Comparison of ENCODE assay signal across 8 cellular contexts in genomic region chr20:44959896-44960852, GRCh38. TPM values are rescaled to one million over a fixed set of nuclear protein-coding genes. Genes with fewer than 3 reads are reported as not detected.
A peak's percentile ranks its signal among the peaks of the same experiment; 100 is the strongest.
DNase-seq lines count a peak whose midpoint lies in the region; ATAC-seq and TF ChIP-seq lines count a peak whose summit lies in the region.

TSS of gene TOMM34 (minus strand) at chr20:44960397. CDS start at chr20:44960333, 64 bp downstream.

- H2AFZ ChIP-seq in DND-41 (ENCODE audit: low read depth, low read length) (peak within 1 kb of the TSS; percentile 81), GM23248 (peak within 1 kb of the TSS; percentile 73)

- 1% methylated on average over 40 to 64 of the region's 66 CpGs for WGBS in GM23248 (ENCODE audit: low coverage in 1 of 2, low lambda C conversion rate in 2 of 2, missing lambda C conversion rate in 2 of 2), 2 experiments
- under 1% methylated on average over 43 of the region's 66 CpGs for WGBS in esophagus muscularis mucosa

- TF ChIP-seq POLR2A in esophagus muscularis mucosa (IDR thresholded peaks at IDR 0.05; ENCODE audit: low read depth) = no peak

- ATAC-seq in DND-41 (ENCODE audit: insufficient read depth, low read depth) = peak; percentile 97

- H3K27ac ChIP-seq in DND-41 (ENCODE audit: low read length) = peak within 1 kb of the TSS; percentile 68
- H3K27ac ChIP-seq in GM23248 = peak within 1 kb of the TSS; percentile 61
- H3K27ac ChIP-seq in esophagus muscularis mucosa (replicated peaks in 1 of 4) = peak within 1 kb of the TSS; percentile 78 to 89 (median 86)

- H3K27me3 ChIP-seq in DND-41 (ENCODE audit: insufficient read depth, low read length, poor library complexity) = no peaks in the 10 kb centered on the region
- H3K27me3 ChIP-seq in GM23248 (replicated peaks; ENCODE audit: insufficient read depth) = no peaks in the 10 kb centered on the region
- no peaks in the 10 kb centered on the region for H3K27me3 ChIP-seq in esophagus muscularis mucosa

- no peaks in the 10 kb centered on the region for H3K9me2 ChIP-seq in GM23248 (ENCODE audit: insufficient read depth)

- H3K36me3 ChIP-seq in DND-41 (ENCODE audit: insufficient read depth, low read length) = peaks cover 32% of the 10 kb centered on the region
- H3K36me3 ChIP-seq in GM23248 (ENCODE audit: low read depth) = no peaks in the 10 kb centered on the region; the same call in 1 of the 2 replicates
- peaks cover 2 to 14% (median 14%) of the 10 kb centered on the region in 4 donors for H3K36me3 ChIP-seq in esophagus muscularis mucosa

- intact Hi-C loops in esophagus muscularis mucosa (cut with DNase I) = loop anchor here (5.0 to 10.0 kb wide), 2 partner anchors 48 to 215 kb away; partner anchors contain the start of genes KCNK15 and PABPC1L

- H3K9me3 ChIP-seq in DND-41 (ENCODE audit: insufficient read depth, low read length, severe bottlenecking) = no peaks in the 10 kb centered on the region
- H3K9me3 ChIP-seq in GM23248 (ENCODE audit: low read depth) = no peaks in the 10 kb centered on the region
- no peaks in the 10 kb centered on the region for H3K9me3 ChIP-seq in esophagus muscularis mucosa

- TF ChIP-seq EP300 in esophagus muscularis mucosa (IDR thresholded peaks at IDR 0.05) = no peak

- peaks cover 39% of the 10 kb centered on the region for H3K4me1 ChIP-seq in DND-41 (ENCODE audit: insufficient read depth, low read length)
- peaks cover 24% of the 10 kb centered on the region for H3K4me1 ChIP-seq in GM23248 (ENCODE audit: insufficient read depth)
- peaks cover 11 to 29% (median 22%) of the 10 kb centered on the region in 4 donors for H3K4me1 ChIP-seq in esophagus muscularis mucosa

- H4K20me1 ChIP-seq in DND-41 (ENCODE audit: insufficient read depth, low read length) = peaks cover 14% of the 10 kb centered on the region; the same call in 1 of the 2 replicates
- H4K20me1 ChIP-seq in GM23248 (ENCODE audit: insufficient read depth) = peaks cover 8% of the 10 kb centered on the region

- H3K4me2 ChIP-seq in DND-41 (ENCODE audit: insufficient read depth, low read length) (peak within 1 kb of the TSS; percentile 90), GM23248 (ENCODE audit: unreplicated experiment) (peak within 1 kb of the TSS; percentile 86)

- H3K79me2 ChIP-seq in DND-41 (ENCODE audit: insufficient read depth, low read length) (peaks cover 42% of the 10 kb centered on the region), GM23248 (ENCODE audit: insufficient read depth) (peaks cover 45% of the 10 kb centered on the region)

- H3K4me3 ChIP-seq in DND-41 (ENCODE audit: low read depth in 1 of 2, low read length in 2 of 2) = peak within 1 kb of the TSS; percentile 50 to 72
- peak within 1 kb of the TSS; percentile 82 for H3K4me3 ChIP-seq in GM23248
- peak within 1 kb of the TSS; percentile 70 to 94 (median 79) for H3K4me3 ChIP-seq in esophagus muscularis mucosa

- TF ChIP-seq CTCF in DND-41 (IDR thresholded peaks at IDR 0.05; ENCODE audit: borderline replicate concordance, extremely low read depth, low read length, poor library complexity, severe bottlenecking) (no peak), esophagus muscularis mucosa (IDR thresholded peaks at IDR 0.05) (no peak)

- in situ Hi-C loops in GM23248 (cut with MboI) = no loop called here

- DNase-seq in DND-41 (peak; percentile 97), GM23248 (peak; percentile 99), Kasumi-1 (lab: John Stamatoyannopoulos, UW) (peak; percentile 93 to 95), RKO (ENCODE audit: low spot score) (peak; percentile 99), activated T-helper 1 cell treated with Interleukin-2 at 50 U/mL for 16 hours (ENCODE audit: low read depth) (peak; percentile 92), esophagus muscularis mucosa (ENCODE audit: extremely low spot score) (peak; percentile 97), myocyte (ENCODE audit: low read depth) (peak; percentile 94)
- DNase-seq in stimulated activated CD8-positive, alpha-beta memory T cell treated with anti-CD3 and anti-CD28 coated beads, Interleukin-7, amount 100 ng/mL, for 4 hours (ENCODE audit: low read depth in 2 of 2) = peak; percentile 88 to 96

- peak within 1 kb of the TSS; percentile 62 for H3K9ac ChIP-seq in DND-41 (ENCODE audit: low read depth, low read length)
- H3K9ac ChIP-seq in GM23248 = peak within 1 kb of the TSS; percentile 79

- peaks cover 31% of the 10 kb centered on the region for H3F3A ChIP-seq in GM23248 (ENCODE audit: insufficient read depth)

RNA-seq across cellular contexts. Expression of gene TOMM34, which starts in this region (rescaled TPM):
- total RNA-seq in GM23248 (2014; rRNA removed; shearing (Covaris generic)) = 53.0 and 63.8 TPM in 2 replicates
- polyA plus RNA-seq in GM23248 (2016; fragmentation: Nextera tagmentation; extraction: Ambion mirVana) = 63.4 and 69.9 TPM in 2 replicates
- total RNA-seq in esophagus muscularis mucosa (10 to 100 TPM in 3 of 4 donors, 1 to 10 TPM in 1; 5.8 to 14.8 (median 13.9) TPM), myocyte (35.4 and 35.7 TPM in 2 replicates)
- polyA plus RNA-seq in myocyte (2012) = 42.5 TPM

Comparison
In these comparisons a context has a peak if more than half of its experiments do, and no peak if none do; other contexts are left out.
1. Peak in every context shown above with its lines: DNase-seq, ATAC-seq, H3K4me3 ChIP-seq and H3K27ac ChIP-seq.